14 cellular contexts compared by ENCODE assay signal in the genomic region with DNA sequence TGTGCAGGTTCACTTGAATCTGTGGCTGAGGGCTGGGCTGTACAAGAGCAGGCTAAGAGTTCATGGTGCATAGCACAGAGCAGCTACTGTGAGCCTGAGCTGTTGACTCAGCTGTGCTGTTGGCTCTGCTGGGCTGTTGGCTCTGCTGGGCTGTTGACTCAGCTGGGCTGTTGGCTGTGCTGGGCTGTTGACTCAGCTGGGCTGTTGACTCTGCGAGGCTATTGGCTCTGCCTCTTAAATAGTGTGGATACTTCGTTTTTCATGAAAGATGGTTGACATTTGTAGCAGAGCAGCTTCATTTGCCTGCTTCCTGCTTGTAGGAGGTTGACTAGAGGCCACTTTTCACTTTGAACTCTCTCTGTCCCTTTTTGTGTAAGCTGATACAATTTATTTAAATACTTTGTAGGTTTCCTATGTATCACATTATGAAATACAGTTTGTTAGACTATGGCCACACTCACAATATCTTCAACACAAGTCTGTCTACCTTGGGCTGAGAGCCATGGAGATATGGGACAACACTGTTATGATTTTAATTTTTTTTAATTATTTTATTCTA. TPM values are rescaled to one million over a fixed set of nuclear protein-coding genes. Genes with fewer than 3 reads are reported as not detected.
DNase-seq lines count a peak whose midpoint lies in the region; ATAC-seq, FAIRE-seq and TF ChIP-seq lines count a peak whose summit lies in the region.
"Had no signal": no experiment of that assay in that cellular context is flagged by ENCODE, and none has a peak within 500 bp of the region (broad histone marks: within the 10 kb centered on the region; RNA-seq: fewer than 3 reads in every experiment).

No MANE protein-coding gene starts in this region.

- H3K4me1 ChIP-seq in endothelial cell of umbilical vein (ENCODE audit: control insufficient read depth, extremely low read depth, insufficient read depth, low read length), result no peaks in the 10 kb centered on the region
- no peaks in the 10 kb centered on the region for H3K4me1 ChIP-seq in effector memory CD4-positive, alpha-beta T cell (ENCODE audit: control insufficient read depth, insufficient read depth, low read length, poor library complexity, severe bottlenecking)
- H3K4me1 ChIP-seq: thyroid gland had no signal

- no peak for FAIRE-seq in endothelial cell of umbilical vein (lab: Jason Lieb, UNC)

- intact Hi-C loops in activated CD4-positive, alpha-beta T cell treated with anti-CD3 and anti-CD28 coated beads for 36 hours (cut with DNase I, micrococcal nuclease), result no loop called here
- intact Hi-C loops in endothelial cell of umbilical vein (cut with micrococcal nuclease), result no loop called here

- no peak for TF ChIP-seq POLR2A in endothelial cell of umbilical vein (IDR thresholded peaks at IDR 0.05; ENCODE audit: low read depth, low read length)

- no peak for TF ChIP-seq CTCF in endothelial cell of umbilical vein (IDR thresholded peaks at IDR 0.05; ENCODE audit: extremely low read depth in 1 of 2, insufficient read depth in 1 of 2, low read depth in 1 of 2, low read length in 2 of 2)

- no peaks in the 10 kb centered on the region for H3K9me1 ChIP-seq in endothelial cell of umbilical vein (replicated peaks; ENCODE audit: control insufficient read depth, extremely low read depth, insufficient read depth, low read length)

- CTCF ChIA-PET in activated CD4-positive, alpha-beta T cell treated with anti-CD3 and anti-CD28 coated beads for 36 hours (lab: Charles Lee), result interaction anchor here (0.6 to 1.6 kb wide), 3 partner anchors 25 to 124 kb away, joined by 3 to 4 read pairs (median 3); no protein-coding TSS in a partner anchor
- CTCF ChIA-PET in endothelial cell of umbilical vein (lab: Charles Lee), result interaction anchor here (0.7 to 1.9 kb wide), 5 partner anchors 8 to 35 kb away, joined by 3 to 4 read pairs (median 3); no protein-coding TSS in a partner anchor

- H3K79me2 ChIP-seq in endothelial cell of umbilical vein (ENCODE audit: control insufficient read depth, insufficient read depth, low read length), result no peaks in the 10 kb centered on the region

- peaks cover 2 to 6% of the 10 kb centered on the region in 2 experiments for H3K27me3 ChIP-seq in endothelial cell of umbilical vein (ENCODE audit: control insufficient read depth in 2 of 2, insufficient read depth in 2 of 2, low read length in 2 of 2)
- no peaks in the 10 kb centered on the region for H3K27me3 ChIP-seq in effector memory CD4-positive, alpha-beta T cell (replicated peaks; ENCODE audit: control insufficient read depth, insufficient read depth, low read length, poor library complexity, severe bottlenecking)
- H3K27me3 ChIP-seq: thyroid gland had no signal

- no peak overlapping the region for H3K4me2 ChIP-seq in endothelial cell of umbilical vein (ENCODE audit: insufficient read depth, low read length)

- dilution Hi-C loops in endothelial cell of umbilical vein (cut with MboI; ENCODE audit: extremely low pct_ligation_motif_present, low sequenced_read_pairs), result no loop called here

- no TSS peak for BruUV-seq in endothelial cell of umbilical vein (replicated peaks; lab: Mats Ljungman, UMichigan)

- peaks cover 4% of the 10 kb centered on the region for H3K27me3 Mint-ChIP-seq in activated CD4-positive, alpha-beta T cell treated with anti-CD3 and anti-CD28 coated beads for 36 hours

- DNase-seq in activated CD4-positive, alpha-beta T cell treated with anti-CD3 and anti-CD28 coated beads for 36 hours, result peak; percentile 9
- no peak for DNase-seq in activated CD4-positive, alpha-beta T cell treated with anti-CD3 and anti-CD28 coated beads for 4 hours
- DNase-seq in NCI-H748 treated with DMSO at 0.1 percent for 48 hours (lab: John Stamatoyannopoulos, UW) (peak; percentile 27), endothelial cell of umbilical vein (ENCODE audit: low read depth, low spot score) (peak; percentile 32), skeletal muscle cell (ENCODE audit: low read depth) (peak; percentile 54), iPS-NIHi7 (ENCODE audit: extremely low spot score) (no peak)
- no peak for DNase-seq in effector memory CD4-positive, alpha-beta T cell
- DNase-seq: hippocampal formation; NCI-H2227 treated with DMSO at 0.1 percent for 48 hours; stimulated activated CD4-positive, alpha-beta T cell treated with anti-CD3 and anti-CD28 coated beads, Interleukin-4, amount 100 ng/mL, for 1 hour; T-helper 2 cell; thyroid gland had no signal

- H3K4me3 Mint-ChIP-seq in activated CD4-positive, alpha-beta T cell treated with anti-CD3 and anti-CD28 coated beads for 36 hours, result no peak overlapping the region
- H3K4me3 Mint-ChIP-seq: central memory CD8-positive, alpha-beta T cell had no signal

- no peaks in the 10 kb centered on the region for H4K20me1 ChIP-seq in endothelial cell of umbilical vein (replicated peaks; ENCODE audit: control insufficient read depth, extremely low read depth, insufficient read depth, low read length)

- H3K9ac ChIP-seq in endothelial cell of umbilical vein (replicated peaks; ENCODE audit: extremely low read depth, insufficient read depth, low read length), result no peak overlapping the region

- no peaks in the 10 kb centered on the region for H3K36me3 Mint-ChIP-seq in activated CD4-positive, alpha-beta T cell treated with anti-CD3 and anti-CD28 coated beads for 36 hours (ENCODE audit: low read depth)

- H3K36me3 ChIP-seq in endothelial cell of umbilical vein (ENCODE audit: control insufficient read depth in 2 of 2, extremely low read depth in 1 of 2, insufficient read depth in 2 of 2, low read length in 2 of 2), result no peaks in the 10 kb centered on the region
- no peaks in the 10 kb centered on the region for H3K36me3 ChIP-seq in effector memory CD4-positive, alpha-beta T cell (ENCODE audit: control insufficient read depth, insufficient read depth, low read length)
- H3K36me3 ChIP-seq: thyroid gland had no signal

- H3K4me1 Mint-ChIP-seq in activated CD4-positive, alpha-beta T cell treated with anti-CD3 and anti-CD28 coated beads for 36 hours, result no peaks in the 10 kb centered on the region
- H3K4me1 Mint-ChIP-seq: central memory CD8-positive, alpha-beta T cell had no signal

- POLR2A ChIA-PET in activated CD4-positive, alpha-beta T cell treated with anti-CD3 and anti-CD28 coated beads for 36 hours (lab: Charles Lee), result no interaction called here
- POLR2A ChIA-PET in endothelial cell of umbilical vein (lab: Charles Lee), result no interaction called here

- H3K27ac ChIP-seq in endothelial cell of umbilical vein (ENCODE audit: insufficient read depth, low read depth, low read length), result no peak overlapping the region
- H3K27ac ChIP-seq in effector memory CD4-positive, alpha-beta T cell (ENCODE audit: insufficient read depth, low read length, poor library complexity, severe bottlenecking), result no peak overlapping the region
- H3K27ac ChIP-seq: thyroid gland had no signal

- no peaks in the 10 kb centered on the region for H3K9me3 ChIP-seq in endothelial cell of umbilical vein (replicated peaks; ENCODE audit: control insufficient read depth, insufficient read depth, low read length)
- peaks cover 6% of the 10 kb centered on the region for H3K9me3 ChIP-seq in effector memory CD4-positive, alpha-beta T cell (ENCODE audit: control insufficient read depth, low read length)
- H3K9me3 ChIP-seq: thyroid gland had no signal

- H2AFZ ChIP-seq in endothelial cell of umbilical vein (ENCODE audit: low read depth, low read length), result no peak overlapping the region

- no peak overlapping the region for H3K27ac Mint-ChIP-seq in activated CD4-positive, alpha-beta T cell treated with anti-CD3 and anti-CD28 coated beads for 36 hours

- peak; percentile 60 for ATAC-seq in activated CD4-positive, alpha-beta T cell treated with anti-CD3 and anti-CD28 coated beads for 36 hours
- no peak for ATAC-seq in HG03108 (IDR thresholded peaks at IDR 0.05; ENCODE audit: unreplicated experiment)

- H3K4me3 ChIP-seq in endothelial cell of umbilical vein (replicated peaks in 1 of 3; ENCODE audit: insufficient read depth in 1 of 3, low read depth in 1 of 3, low read length in 3 of 3) (no peak overlapping the region), skeletal muscle cell (ENCODE audit: low read depth, low read length) (no peak overlapping the region)
- H3K4me3 ChIP-seq in effector memory CD4-positive, alpha-beta T cell (ENCODE audit: insufficient read depth, low read depth, low read length, poor library complexity, severe bottlenecking), result no peak overlapping the region
- H3K4me3 ChIP-seq: thyroid gland had no signal

- H3K9me3 Mint-ChIP-seq in activated CD4-positive, alpha-beta T cell treated with anti-CD3 and anti-CD28 coated beads for 36 hours (ENCODE audit: low read depth), result no peaks in the 10 kb centered on the region

TF ChIP-seq in endothelial cell of umbilical vein, 7 proteins besides CTCF, POLR2A, EP300 and RAD21 (continues in another document):
- TF ChIP-seq MYC (IDR thresholded peaks at IDR 0.05; ENCODE audit: low read depth, low read length) (no peak), POLR2AphosphoS5 (IDR thresholded peaks at IDR 0.05; ENCODE audit: insufficient read depth, low read depth, low read length) (peak; percentile 54), GATA2 (IDR thresholded peaks at IDR 0.05; ENCODE audit: insufficient read depth, insufficient read length, low read depth, low read length) (no peak), EZH2 (IDR thresholded peaks at IDR 0.05; ENCODE audit: borderline replicate concordance, low read depth, low read length, severe bottlenecking) (no peak), FOS (IDR thresholded peaks at IDR 0.05; ENCODE audit: borderline replicate concordance, insufficient read depth, low read length) (no peak)

RNA-seq across cellular contexts. Expression of a gene that starts 40.3 kb away (rescaled TPM):
- total RNA-seq in activated CD4-positive, alpha-beta T cell treated with anti-CD3 and anti-CD28 coated beads for 36 hours, result 10 to 100 TPM; 52.2 to 53.4 TPM
- total RNA-seq in endothelial cell of umbilical vein, result 46.6 and 48.9 TPM in 2 replicates
- polyA plus RNA-seq in endothelial cell of umbilical vein, result 12.8 and 13.9 TPM in 2 replicates
- 15.5 and 16.8 TPM in 2 replicates for polyA plus RNA-seq in endothelial cell of umbilical vein (2011; cell fraction: cytosol; rRNA removed)
- polyA plus RNA-seq in endothelial cell of umbilical vein (2011; cell fraction: nucleus; rRNA removed), result 27.3 and 27.4 TPM in 2 replicates
- 15.0 and 20.9 TPM in 2 replicates for polyA plus RNA-seq in endothelial cell of umbilical vein (2012)
- 31.8 and 33.2 TPM in 2 replicates for polyA minus RNA-seq in endothelial cell of umbilical vein
- 56.3 TPM for polyA minus RNA-seq in endothelial cell of umbilical vein (2011; cell fraction: cytosol; rRNA and poly(A)+ RNA removed)
- 20.6 and 25.0 TPM in 2 replicates for polyA minus RNA-seq in endothelial cell of umbilical vein (2011; cell fraction: nucleus; rRNA and poly(A)+ RNA removed)

RNA-seq across cellular contexts. Expression of a gene that starts 48.4 kb away (rescaled TPM):
- 1 to 10 TPM; 6.0 to 7.2 TPM for total RNA-seq in activated CD4-positive, alpha-beta T cell treated with anti-CD3 and anti-CD28 coated beads for 36 hours
- 25.5 and 36.0 TPM in 2 replicates for total RNA-seq in endothelial cell of umbilical vein
- 13.5 and 16.7 TPM in 2 replicates for polyA plus RNA-seq in endothelial cell of umbilical vein
- 11.3 and 13.9 TPM in 2 replicates for polyA plus RNA-seq in endothelial cell of umbilical vein (2011; cell fraction: cytosol; rRNA removed)
- polyA plus RNA-seq in endothelial cell of umbilical vein (2011; cell fraction: nucleus; rRNA removed), result 21.7 and 27.7 TPM in 2 replicates
- polyA plus RNA-seq in endothelial cell of umbilical vein (2012), result 21.6 and 29.6 TPM in 2 replicates
- polyA minus RNA-seq in endothelial cell of umbilical vein, result 21.1 and 25.6 TPM in 2 replicates
- 3.4 TPM for polyA minus RNA-seq in endothelial cell of umbilical vein (2011; cell fraction: cytosol; rRNA and poly(A)+ RNA removed)
- polyA minus RNA-seq in endothelial cell of umbilical vein (2011; cell fraction: nucleus; rRNA and poly(A)+ RNA removed), result 11.7 and 12.1 TPM in 2 replicates

Comparison
In these comparisons a context has a peak if more than half of its experiments do, and no peak if none do; other contexts are left out.
1. DNase-seq: peak in activated CD4-positive, alpha-beta T cell treated with anti-CD3 and anti-CD28 coated beads for 36 hours (single experiment), NCI-H748 treated with DMSO at 0.1 percent for 48 hours (single experiment), endothelial cell of umbilical vein (single experiment) and skeletal muscle cell (single experiment); none in activated CD4-positive, alpha-beta T cell treated with anti-CD3 and anti-CD28 coated beads for 4 hours (0 of 2), effector memory CD4-positive, alpha-beta T cell (0 of 3) and iPS-NIHi7 (single experiment).